ENCODE assay signal across 20 cellular contexts in the genomic region with DNA sequence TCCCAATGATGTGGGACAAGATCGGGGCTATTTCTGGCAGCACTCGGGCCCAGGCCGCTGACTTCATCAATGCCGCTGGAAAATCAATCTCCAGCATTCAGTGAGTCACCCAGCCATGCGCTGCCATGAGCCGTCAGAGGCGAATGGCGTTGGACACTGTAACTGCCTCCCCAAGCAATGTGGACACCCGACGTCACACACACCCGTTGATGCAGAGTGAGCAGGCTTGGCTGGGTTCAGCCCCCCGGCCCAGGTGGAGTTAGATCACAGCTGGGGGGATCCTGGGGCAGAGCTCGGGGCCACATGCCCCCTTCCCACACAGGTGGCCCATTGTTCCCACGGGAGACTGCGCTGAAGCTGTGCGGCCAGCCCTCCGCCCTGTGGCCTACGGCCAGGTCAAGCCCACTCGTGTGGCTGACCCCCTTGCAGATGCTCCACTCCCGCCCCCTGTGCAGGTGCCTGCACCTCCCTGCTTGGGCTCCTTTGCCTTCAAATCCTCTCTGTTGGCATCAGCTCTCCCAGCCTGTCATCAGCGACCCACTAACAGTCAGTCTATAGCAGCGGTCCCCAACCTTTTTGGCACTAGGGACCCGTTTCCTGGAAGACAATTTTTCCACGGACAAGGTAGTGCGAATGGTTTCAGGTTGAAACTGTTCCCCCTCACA.
DNase-seq lines count a peak whose midpoint lies in the region; ATAC-seq and TF ChIP-seq lines count a peak whose summit lies in the region.
"Had no signal": no experiment of that assay in that cellular context is flagged by ENCODE, and none has a peak within 500 bp of the region (broad histone marks: within the 10 kb centered on the region; RNA-seq: fewer than 3 reads in every experiment).

No MANE protein-coding gene starts in this region.

- no peaks in the 10 kb centered on the region for H3K27me3 ChIP-seq in aorta (ENCODE audit: control insufficient read depth in 1 of 2, insufficient read depth in 2 of 2, low read length in 1 of 2)
- H3K27me3 ChIP-seq: colonic mucosa had no signal

- H3K36me3 ChIP-seq in aorta (ENCODE audit: control insufficient read depth in 1 of 2, insufficient read depth in 2 of 2, low read length in 1 of 2) = no peaks in the 10 kb centered on the region
- H3K36me3 ChIP-seq: colonic mucosa had no signal

- no peaks in the 10 kb centered on the region for H3K9me3 Mint-ChIP-seq in natural killer cell treated with Interleukin-12 subunit alpha and Interleukin-12 subunit beta and Interleukin-15 and Interleukin-18, amount 100 ng/mL, for 72 hours
- no peaks in the 10 kb centered on the region for H3K9me3 Mint-ChIP-seq in natural killer cell
- H3K9me3 Mint-ChIP-seq in brain = no peaks in the 10 kb centered on the region

- TF ChIP-seq CTCF in natural killer cell (IDR thresholded peaks at IDR 0.05) = no peak
- no peak for TF ChIP-seq CTCF in brain (conservative IDR thresholded peaks at IDR 0.05)

- H3K9me3 ChIP-seq in aorta (ENCODE audit: control insufficient read depth, low read length) = no peaks in the 10 kb centered on the region
- H3K9me3 ChIP-seq: colonic mucosa had no signal

- H3K27me3 Mint-ChIP-seq in natural killer cell treated with Interleukin-12 subunit alpha and Interleukin-12 subunit beta and Interleukin-15 and Interleukin-18, amount 100 ng/mL, for 72 hours = no peaks in the 10 kb centered on the region
- H3K27me3 Mint-ChIP-seq in natural killer cell (ENCODE audit: low read depth in 2 of 2) (no peaks in the 10 kb centered on the region), brain (no peaks in the 10 kb centered on the region)

- intact Hi-C loops in natural killer cell (cut with micrococcal nuclease) (no loop called here), aorta (cut with DNase I) (no loop called here)

- H3K4me1 Mint-ChIP-seq in natural killer cell treated with Interleukin-12 subunit alpha and Interleukin-12 subunit beta and Interleukin-15 and Interleukin-18, amount 100 ng/mL, for 72 hours (ENCODE audit: low read depth in 2 of 2) = peaks cover 6 to 9% of the 10 kb centered on the region in 2 donors
- H3K4me1 Mint-ChIP-seq in natural killer cell (peaks cover 7 to 8% of the 10 kb centered on the region in 2 donors), brain (peaks cover 44% of the 10 kb centered on the region)

- H3K4me3 Mint-ChIP-seq in natural killer cell treated with Interleukin-12 subunit alpha and Interleukin-12 subunit beta and Interleukin-15 and Interleukin-18, amount 100 ng/mL, for 72 hours = no peak overlapping the region
- H3K4me3 Mint-ChIP-seq in natural killer cell (no peak overlapping the region), brain (no peak overlapping the region)

- H3K27ac ChIP-seq in aorta (ENCODE audit: low read depth in 1 of 2, low read length in 2 of 2) = no peak overlapping the region
- H3K27ac ChIP-seq: colonic mucosa, epithelial cell of prostate, KMS-11 had no signal

- H3K4me3 ChIP-seq in aorta (ENCODE audit: low read length in 2 of 2) = no peak overlapping the region
- H3K4me3 ChIP-seq: colonic mucosa had no signal

- ATAC-seq in natural killer cell treated with Interleukin-12 subunit alpha and Interleukin-12 subunit beta and Interleukin-15 and Interleukin-18, amount 100 ng/mL, for 72 hours = no peak
- no peak for ATAC-seq in natural killer cell
- ATAC-seq in aorta (ENCODE audit: low FRiP score) = no peak
- ATAC-seq in HG02571 (IDR thresholded peaks at IDR 0.05; ENCODE audit: unreplicated experiment) = no peak

- H3K27ac Mint-ChIP-seq in natural killer cell treated with Interleukin-12 subunit alpha and Interleukin-12 subunit beta and Interleukin-15 and Interleukin-18, amount 100 ng/mL, for 72 hours = no peak overlapping the region
- no peak overlapping the region for H3K27ac Mint-ChIP-seq in natural killer cell
- H3K27ac Mint-ChIP-seq in brain = peak overlapping the region in 3 of 5 experiments; percentile 33 to 41 (median 37)

- no peaks in the 10 kb centered on the region for H3K4me1 ChIP-seq in aorta (ENCODE audit: control insufficient read depth in 1 of 2, insufficient read depth in 2 of 2, low read length in 2 of 2)
- H3K4me1 ChIP-seq: colonic mucosa had no signal

- no peaks in the 10 kb centered on the region for H3K36me3 Mint-ChIP-seq in natural killer cell treated with Interleukin-12 subunit alpha and Interleukin-12 subunit beta and Interleukin-15 and Interleukin-18, amount 100 ng/mL, for 72 hours
- H3K36me3 Mint-ChIP-seq in natural killer cell = no peaks in the 10 kb centered on the region
- peaks cover 28% of the 10 kb centered on the region for H3K36me3 Mint-ChIP-seq in brain

- 95 to 96% methylated on average over 25 of the region's 25 CpGs for WGBS in aorta, 2 donors

- DNase-seq in natural killer cell treated with Interleukin-12 subunit alpha and Interleukin-12 subunit beta and Interleukin-15 and Interleukin-18, amount 100 ng/mL, for 72 hours (ENCODE audit: low spot score) = peak; percentile 44
- no peak for DNase-seq in natural killer cell
- DNase-seq in mesenteric fat pad (ENCODE audit: low spot score) = peak; percentile 82
- peak; percentile 36 to 67 for DNase-seq in aorta
- no peak for DNase-seq in AG08396 (ENCODE audit: low spot score)
- no peak for DNase-seq in OCI-M2 (lab: John Stamatoyannopoulos, UW; ENCODE audit: unreplicated experiment)
- DNase-seq: activated gamma-delta T cell treated with Interleukin-2 at 50 U/mL for 16 hours, AML-193, EL, foreskin melanocyte, left colon, NCI-H1092, NCI-H2081, NCI-H510A, SHP77 treated with DMSO at 0.1 percent for 48 hours had no signal

Comparison
In these comparisons a context has a peak if more than half of its experiments do, and no peak if none do; other contexts are left out.
1. DNase-seq: peak in natural killer cell treated with Interleukin-12 subunit alpha and Interleukin-12 subunit beta and Interleukin-15 and Interleukin-18, amount 100 ng/mL, for 72 hours (single experiment), mesenteric fat pad (single experiment) and aorta (2 of 2); none in natural killer cell (single experiment), AG08396 (single experiment) and OCI-M2 (single experiment).
2. H3K27ac Mint-ChIP-seq: peak in brain (3 of 5); none in natural killer cell treated with Interleukin-12 subunit alpha and Interleukin-12 subunit beta and Interleukin-15 and Interleukin-18, amount 100 ng/mL, for 72 hours (0 of 2) and natural killer cell (0 of 2).